19 cellular contexts compared by ENCODE assay signal in the genomic region with DNA sequence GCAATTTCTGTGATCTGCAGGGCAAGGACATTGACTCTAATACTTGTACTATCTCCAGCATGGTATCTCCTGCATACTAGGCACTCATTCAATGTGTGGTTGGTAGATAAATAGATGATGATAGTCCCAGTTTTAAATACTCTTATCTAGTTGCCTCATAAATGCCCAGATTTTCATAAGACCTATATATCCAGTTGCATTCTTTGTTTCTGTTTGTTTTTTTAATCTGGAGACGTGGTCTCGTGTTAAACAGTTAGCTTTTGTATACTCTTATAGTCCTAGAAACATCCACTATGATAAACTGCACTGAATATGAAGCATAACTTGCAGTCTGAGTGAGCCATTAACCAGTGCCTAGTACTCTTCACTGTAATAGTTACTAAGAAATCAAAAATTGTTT. TPM values are rescaled to one million over a fixed set of nuclear protein-coding genes. Genes with fewer than 3 reads are reported as not detected.
DNase-seq lines count a peak whose midpoint lies in the region; ATAC-seq and TF ChIP-seq lines count a peak whose summit lies in the region.
"Had no signal": no experiment of that assay in that cellular context is flagged by ENCODE, and none has a peak within 500 bp of the region (broad histone marks: within the 10 kb centered on the region; RNA-seq: fewer than 3 reads in every experiment).

No MANE protein-coding gene starts in this region.

- H3K27me3 ChIP-seq in CD4-positive, alpha-beta T cell (ENCODE audit: control insufficient read depth, insufficient read depth, low read length) = no peaks in the 10 kb centered on the region
- no peaks in the 10 kb centered on the region for H3K27me3 ChIP-seq in hepatocyte

- peaks cover 50% of the 10 kb centered on the region for H3K4me1 Mint-ChIP-seq in activated CD4-positive, alpha-beta T cell treated with anti-CD3 and anti-CD28 coated beads, Interleukin-2, amount 10 ng/mL, durations not matched to agents 24 days and 14 days
- H3K4me1 Mint-ChIP-seq in CD4-positive, alpha-beta T cell (ENCODE audit: low read depth) = peaks cover 30% of the 10 kb centered on the region
- H3K4me1 Mint-ChIP-seq in activated T-helper 1 cell treated with anti-CD3 and anti-CD28 coated beads, Interleukin-12 subunit alpha, Interleukin-12 subunit beta, Interleukin-2, Interleukin-4 antibody, amounts not matched to agents 30 ng/mL and 10 ng/mL and 1 ng/mL, durations not matched to agents 14 hours and 24 hours and 36 hours (ENCODE audit: low read depth) = peaks cover 37% of the 10 kb centered on the region

- POLR2A ChIA-PET in CD4-positive, alpha-beta T cell (lab: Charles Lee) = interaction anchor here (1.6 to 2.0 kb wide), 2 partner anchors 16 to 47 kb away, joined by 3 to 8 read pairs; a partner anchor contains a TSS

- TF ChIP-seq CTCF in CD4-positive, alpha-beta T cell (IDR thresholded peaks at IDR 0.05) = no peak
- TF ChIP-seq CTCF in hepatocyte (IDR thresholded peaks at IDR 0.05; ENCODE audit: poor library complexity) = no peak

- H2AFZ ChIP-seq in hepatocyte = no peak overlapping the region

- no peaks in the 10 kb centered on the region for H3K36me3 ChIP-seq in hepatocyte (replicated peaks; ENCODE audit: insufficient read depth, low read depth)

- 55% methylated on average over 2 of the region's 2 CpGs for WGBS in hepatocyte (ENCODE audit: low lambda C conversion rate, missing lambda C conversion rate)

- H3K4me1 ChIP-seq in hepatocyte (ENCODE audit: insufficient read depth) = peaks cover 8% of the 10 kb centered on the region

- H3K4me2 ChIP-seq in hepatocyte = peak overlapping the region; percentile 22

- intact Hi-C loops in activated CD4-positive, alpha-beta T cell treated with anti-CD3 and anti-CD28 coated beads, Interleukin-2, amount 10 ng/mL, durations not matched to agents 24 days and 14 days (cut with micrococcal nuclease) = no loop called here
- intact Hi-C loops in CD4-positive, alpha-beta T cell (cut with DNase I, micrococcal nuclease) = no loop called here
- intact Hi-C loops in activated T-helper 1 cell treated with anti-CD3 and anti-CD28 coated beads, Interleukin-12 subunit alpha, Interleukin-12 subunit beta, Interleukin-2, Interleukin-4 antibody, amounts not matched to agents 30 ng/mL and 10 ng/mL and 1 ng/mL, durations not matched to agents 14 hours and 24 hours and 36 hours (cut with micrococcal nuclease) = loop anchor here (2.0 kb wide), 2 partner anchors 20 to 28 kb away; no protein-coding TSS in a partner anchor

- peaks cover 100% of the 10 kb centered on the region for H3K79me2 ChIP-seq in hepatocyte

- H3K4me3 ChIP-seq in hepatocyte = no peak overlapping the region

- peak overlapping the region; percentile 56 for H3K27ac Mint-ChIP-seq in activated CD4-positive, alpha-beta T cell treated with anti-CD3 and anti-CD28 coated beads, Interleukin-2, amount 10 ng/mL, durations not matched to agents 24 days and 14 days
- no peak overlapping the region for H3K27ac Mint-ChIP-seq in CD4-positive, alpha-beta T cell
- H3K27ac Mint-ChIP-seq in activated T-helper 1 cell treated with anti-CD3 and anti-CD28 coated beads, Interleukin-12 subunit alpha, Interleukin-12 subunit beta, Interleukin-2, Interleukin-4 antibody, amounts not matched to agents 30 ng/mL and 10 ng/mL and 1 ng/mL, durations not matched to agents 14 hours and 24 hours and 36 hours = peak overlapping the region; percentile 38

- no peaks in the 10 kb centered on the region for H3K9me2 ChIP-seq in hepatocyte (replicated peaks; ENCODE audit: insufficient read depth)

- H3K27me3 Mint-ChIP-seq in activated CD4-positive, alpha-beta T cell treated with anti-CD3 and anti-CD28 coated beads, Interleukin-2, amount 10 ng/mL, durations not matched to agents 24 days and 14 days = no peaks in the 10 kb centered on the region
- no peaks in the 10 kb centered on the region for H3K27me3 Mint-ChIP-seq in CD4-positive, alpha-beta T cell
- no peaks in the 10 kb centered on the region for H3K27me3 Mint-ChIP-seq in activated T-helper 1 cell treated with anti-CD3 and anti-CD28 coated beads, Interleukin-12 subunit alpha, Interleukin-12 subunit beta, Interleukin-2, Interleukin-4 antibody, amounts not matched to agents 30 ng/mL and 10 ng/mL and 1 ng/mL, durations not matched to agents 14 hours and 24 hours and 36 hours (ENCODE audit: insufficient read depth)

- no peaks in the 10 kb centered on the region for H3K9me3 ChIP-seq in CD4-positive, alpha-beta T cell (ENCODE audit: control insufficient read depth, low read length)
- H3K9me3 ChIP-seq in hepatocyte (ENCODE audit: low read depth) = no peaks in the 10 kb centered on the region

- CTCF ChIA-PET in CD4-positive, alpha-beta T cell (lab: Charles Lee) = interaction anchor here (1.2 kb wide), 1 partner anchor 67 kb away, joined by 4 read pairs; no protein-coding TSS in a partner anchor

- H4K20me1 ChIP-seq in hepatocyte (ENCODE audit: insufficient read depth, poor library complexity, severe bottlenecking) = peaks cover 88% of the 10 kb centered on the region

- peak overlapping the region; percentile 61 for H3K27ac ChIP-seq in CD4-positive, alpha-beta T cell (ENCODE audit: low read depth, low read length)
- H3K27ac ChIP-seq in hepatocyte = no peak overlapping the region
- no peak overlapping the region for H3K27ac ChIP-seq in caudate nucleus (ENCODE audit: low read depth, low read length)

- H3K4me3 Mint-ChIP-seq in activated CD4-positive, alpha-beta T cell treated with anti-CD3 and anti-CD28 coated beads, Interleukin-2, amount 10 ng/mL, durations not matched to agents 24 days and 14 days = peak overlapping the region; percentile 58
- peak overlapping the region; percentile 1 for H3K4me3 Mint-ChIP-seq in CD4-positive, alpha-beta T cell
- peak overlapping the region; percentile 15 for H3K4me3 Mint-ChIP-seq in activated T-helper 1 cell treated with anti-CD3 and anti-CD28 coated beads, Interleukin-12 subunit alpha, Interleukin-12 subunit beta, Interleukin-2, Interleukin-4 antibody, amounts not matched to agents 30 ng/mL and 10 ng/mL and 1 ng/mL, durations not matched to agents 14 hours and 24 hours and 36 hours

- DNase-seq in activated CD4-positive, alpha-beta T cell treated with anti-CD3 and anti-CD28 coated beads, Interleukin-2, amount 10 ng/mL, durations not matched to agents 24 days and 14 days = no peak
- DNase-seq in activated CD4-positive, alpha-beta T cell treated with anti-CD3 and anti-CD28 coated beads, Interleukin-2, amount 50 U/mL, for 4 hours = no peak
- DNase-seq in CD4-positive, alpha-beta T cell = no peak
- DNase-seq in activated T-helper 1 cell treated with anti-CD3 and anti-CD28 coated beads, Interleukin-12 subunit alpha, Interleukin-12 subunit beta, Interleukin-2, Interleukin-4 antibody, amounts not matched to agents 30 ng/mL and 10 ng/mL and 1 ng/mL, durations not matched to agents 14 hours and 24 hours and 36 hours (ENCODE audit: low spot score) = no peak
- no peak for DNase-seq in hepatocyte (ENCODE audit: low spot score)
- no peak for DNase-seq in caudate nucleus (lab: John Stamatoyannopoulos, UW)
- DNase-seq in HCEC 1CT = no peak
- DNase-seq: DMS 273 treated with DMSO at 0.1 percent for 48 hours; hypothalamus; Kasumi-1; NCI-H1048; NCI-H2029; NCI-H446 treated with DMSO at 0.1 percent for 48 hours; stimulated activated CD4-positive, alpha-beta T cell treated with anti-CD3 and anti-CD28 coated beads, Interleukin-4, amount 100 ng/mL, for 4 hours had no signal

- no peaks in the 10 kb centered on the region for H3K9me3 Mint-ChIP-seq in activated CD4-positive, alpha-beta T cell treated with anti-CD3 and anti-CD28 coated beads, Interleukin-2, amount 10 ng/mL, durations not matched to agents 24 days and 14 days
- H3K9me3 Mint-ChIP-seq in CD4-positive, alpha-beta T cell = peaks cover 8% of the 10 kb centered on the region
- H3K9me3 Mint-ChIP-seq in activated T-helper 1 cell treated with anti-CD3 and anti-CD28 coated beads, Interleukin-12 subunit alpha, Interleukin-12 subunit beta, Interleukin-2, Interleukin-4 antibody, amounts not matched to agents 30 ng/mL and 10 ng/mL and 1 ng/mL, durations not matched to agents 14 hours and 24 hours and 36 hours = peaks cover 5% of the 10 kb centered on the region

- H3K36me3 Mint-ChIP-seq in activated CD4-positive, alpha-beta T cell treated with anti-CD3 and anti-CD28 coated beads, Interleukin-2, amount 10 ng/mL, durations not matched to agents 24 days and 14 days (ENCODE audit: low read depth) = peaks cover 42% of the 10 kb centered on the region
- peaks cover 29% of the 10 kb centered on the region for H3K36me3 Mint-ChIP-seq in CD4-positive, alpha-beta T cell (ENCODE audit: low read depth)
- H3K36me3 Mint-ChIP-seq in activated T-helper 1 cell treated with anti-CD3 and anti-CD28 coated beads, Interleukin-12 subunit alpha, Interleukin-12 subunit beta, Interleukin-2, Interleukin-4 antibody, amounts not matched to agents 30 ng/mL and 10 ng/mL and 1 ng/mL, durations not matched to agents 14 hours and 24 hours and 36 hours (ENCODE audit: low read depth) = peaks cover 35% of the 10 kb centered on the region

- ATAC-seq in CD4-positive, alpha-beta T cell (ENCODE audit: poor library complexity) = no peak
- no peak for ATAC-seq in GM21423 (IDR thresholded peaks at IDR 0.05; ENCODE audit: unreplicated experiment)
- ATAC-seq: SK-N-SH treated with all-trans-retinoic acid at 6 μM for 48 hours had no signal

RNA-seq across cellular contexts. Expression of a gene that starts 35.5 kb away (rescaled TPM):
- 10.1 and 10.9 TPM in 2 replicates for total RNA-seq in activated CD4-positive, alpha-beta T cell treated with anti-CD3 and anti-CD28 coated beads, Interleukin-2, amount 10 ng/mL, durations not matched to agents 24 days and 14 days
- 1 to 10 TPM; 8.6 to 8.7 TPM for total RNA-seq in CD4-positive, alpha-beta T cell
- 11.6 and 12.0 TPM in 2 replicates for total RNA-seq in activated T-helper 1 cell treated with anti-CD3 and anti-CD28 coated beads, Interleukin-12 subunit alpha, Interleukin-12 subunit beta, Interleukin-2, Interleukin-4 antibody, amounts not matched to agents 30 ng/mL and 10 ng/mL and 1 ng/mL, durations not matched to agents 14 hours and 24 hours and 36 hours
- 2.2 and 2.6 TPM in 2 replicates for total RNA-seq in hepatocyte
- 0.24 and 0.36 TPM in 2 replicates for polyA plus RNA-seq in hepatocyte
- total RNA-seq: kidney epithelial cell had no signal
- polyA plus RNA-seq: BJ, urinary bladder had no signal

RNA-seq across cellular contexts. Expression of a gene that starts 47.0 kb away (rescaled TPM):
- total RNA-seq in activated CD4-positive, alpha-beta T cell treated with anti-CD3 and anti-CD28 coated beads, Interleukin-2, amount 10 ng/mL, durations not matched to agents 24 days and 14 days = 135 and 136 TPM in 2 replicates
- total RNA-seq in CD4-positive, alpha-beta T cell = 100 to 1,000 TPM; 121 to 123 TPM
- total RNA-seq in activated T-helper 1 cell treated with anti-CD3 and anti-CD28 coated beads, Interleukin-12 subunit alpha, Interleukin-12 subunit beta, Interleukin-2, Interleukin-4 antibody, amounts not matched to agents 30 ng/mL and 10 ng/mL and 1 ng/mL, durations not matched to agents 14 hours and 24 hours and 36 hours = 154 and 157 TPM in 2 replicates
- 51.3 and 51.9 TPM in 2 replicates for total RNA-seq in hepatocyte
- 9.4 and 14.2 TPM in 2 replicates for polyA plus RNA-seq in hepatocyte

Comparison
In these comparisons a context has a peak if more than half of its experiments do, and no peak if none do; other contexts are left out.
1. H3K4me3 Mint-ChIP-seq: peak in every context shown above with its lines; median percentile 58 in activated CD4-positive, alpha-beta T cell treated with anti-CD3 and anti-CD28 coated beads, Interleukin-2, amount 10 ng/mL, durations not matched to agents 24 days and 14 days; 15 in activated T-helper 1 cell treated with anti-CD3 and anti-CD28 coated beads, Interleukin-12 subunit alpha, Interleukin-12 subunit beta, Interleukin-2, Interleukin-4 antibody, amounts not matched to agents 30 ng/mL and 10 ng/mL and 1 ng/mL, durations not matched to agents 14 hours and 24 hours and 36 hours; 1 in CD4-positive, alpha-beta T cell.